Comparison of ENCODE assay signal across 19 cellular contexts in genomic region chr1:58994664-58995063, GRCh38.
DNase-seq lines count a peak whose midpoint lies in the region; ATAC-seq, FAIRE-seq and TF ChIP-seq lines count a peak whose summit lies in the region.
"Had no signal": no experiment of that assay in that cellular context is flagged by ENCODE, and none has a peak within 500 bp of the region (broad histone marks: within the 10 kb centered on the region; RNA-seq: fewer than 3 reads in every experiment).

No MANE protein-coding gene starts in this region.

- H3K9me3 ChIP-seq in hepatocyte (ENCODE audit: low read depth): no peaks in the 10 kb centered on the region

- no peak overlapping the region for H3K4me3 ChIP-seq in hepatocyte

- no peaks in the 10 kb centered on the region for H3K27me3 ChIP-seq in hepatocyte

- no peak for TF ChIP-seq CTCF in hepatocyte (IDR thresholded peaks at IDR 0.05; ENCODE audit: poor library complexity)
- no peak for TF ChIP-seq CTCF in GM10248 (IDR thresholded peaks at IDR 0.05; ENCODE audit: control extremely low read depth, extremely low read depth, low read depth, missing control alignments)

- peak overlapping the region; percentile 38 for H3K27ac Mint-ChIP-seq in activated T-cell treated with anti-CD3 and anti-CD28 coated beads, Interleukin-2, amount 50 U/mL, for 72 hours
- H3K27ac Mint-ChIP-seq: CD4-positive, alpha-beta T cell; HFFc6 had no signal

- H3K4me2 ChIP-seq in hepatocyte: no peak overlapping the region

- WGBS in hepatocyte (ENCODE audit: low lambda C conversion rate, missing lambda C conversion rate): 82% methylated on average over 2 of the region's 2 CpGs

- H3K4me3 Mint-ChIP-seq in activated T-cell treated with anti-CD3 and anti-CD28 coated beads, Interleukin-2, amount 50 U/mL, for 72 hours: no peak overlapping the region
- H3K4me3 Mint-ChIP-seq: CD4-positive, alpha-beta T cell; HFFc6 had no signal

- H3K4me1 ChIP-seq in hepatocyte (ENCODE audit: insufficient read depth): peaks cover 8% of the 10 kb centered on the region

- POLR2A ChIA-PET in GM10248 (lab: Yijun Ruan, JAX): no interaction called here

- CTCF ChIA-PET in GM10248 (lab: Yijun Ruan, JAX): no interaction called here

- H2AFZ ChIP-seq in hepatocyte: no peak overlapping the region

- H3K4me1 Mint-ChIP-seq in activated T-cell treated with anti-CD3 and anti-CD28 coated beads, Interleukin-2, amount 50 U/mL, for 72 hours (ENCODE audit: low read depth): peaks cover 15% of the 10 kb centered on the region

- no peaks in the 10 kb centered on the region for H3K9me2 ChIP-seq in hepatocyte (replicated peaks; ENCODE audit: insufficient read depth)

- no peak for DNase-seq in activated T-cell treated with anti-CD3 and anti-CD28 coated beads, Interleukin-2, amount 50 U/mL, for 72 hours
- DNase-seq in activated T-cell treated with anti-CD3 and anti-CD28 coated beads, Interleukin-2, amount 50 U/mL, for 1 hour: no peak
- DNase-seq in hepatocyte (ENCODE audit: low spot score) (no peak), RCC 7860 (ENCODE audit: low spot score) (no peak), NCI-H1105 treated with DMSO at 0.1 percent for 48 hours (lab: John Stamatoyannopoulos, UW) (no peak), GM10248 (ENCODE audit: extremely low spot score) (no peak)
- DNase-seq: AML-193; C1 segment of cervical spinal cord; Calu3; CD4-positive, alpha-beta T cell; DMS 273 treated with DMSO at 0.1 percent for 48 hours; HCEC 1CT; HFFc6; KBM-7 had no signal

- peak overlapping the region; percentile 33 for H3K27ac ChIP-seq in hepatocyte
- H3K27ac ChIP-seq: 22Rv1 had no signal

- ATAC-seq in activated T-cell treated with anti-CD3 and anti-CD28 coated beads, Interleukin-2, amount 50 U/mL, for 72 hours (replicated peaks in 1 of 2): no peak
- ATAC-seq in GM18520 (IDR thresholded peaks at IDR 0.05; ENCODE audit: unreplicated experiment): no peak

- no peaks in the 10 kb centered on the region for H3K27me3 Mint-ChIP-seq in activated T-cell treated with anti-CD3 and anti-CD28 coated beads, Interleukin-2, amount 50 U/mL, for 72 hours (ENCODE audit: low read depth)
- H3K27me3 Mint-ChIP-seq: CD4-positive, alpha-beta T cell had no signal

- H3K9me3 Mint-ChIP-seq in activated T-cell treated with anti-CD3 and anti-CD28 coated beads, Interleukin-2, amount 50 U/mL, for 72 hours: no peaks in the 10 kb centered on the region
- H3K9me3 Mint-ChIP-seq: CD4-positive, alpha-beta T cell; HFFc6 had no signal

- H3K36me3 ChIP-seq in hepatocyte (replicated peaks; ENCODE audit: insufficient read depth, low read depth): no peaks in the 10 kb centered on the region

- no peaks in the 10 kb centered on the region for H4K20me1 ChIP-seq in hepatocyte (ENCODE audit: insufficient read depth, poor library complexity, severe bottlenecking)

- no peaks in the 10 kb centered on the region for H3K79me2 ChIP-seq in hepatocyte

- peak; percentile 55 for FAIRE-seq in endometrium (lab: Jason Lieb, UNC)
- FAIRE-seq in RCC 7860 (lab: Jason Lieb, UNC): no peak
- FAIRE-seq: GM12892, GM19239 had no signal

- no peaks in the 10 kb centered on the region for H3K36me3 Mint-ChIP-seq in activated T-cell treated with anti-CD3 and anti-CD28 coated beads, Interleukin-2, amount 50 U/mL, for 72 hours (ENCODE audit: insufficient read depth in 2 of 2)
